Comparison of ENCODE assay signal across 7 cellular contexts in the genomic region with DNA sequence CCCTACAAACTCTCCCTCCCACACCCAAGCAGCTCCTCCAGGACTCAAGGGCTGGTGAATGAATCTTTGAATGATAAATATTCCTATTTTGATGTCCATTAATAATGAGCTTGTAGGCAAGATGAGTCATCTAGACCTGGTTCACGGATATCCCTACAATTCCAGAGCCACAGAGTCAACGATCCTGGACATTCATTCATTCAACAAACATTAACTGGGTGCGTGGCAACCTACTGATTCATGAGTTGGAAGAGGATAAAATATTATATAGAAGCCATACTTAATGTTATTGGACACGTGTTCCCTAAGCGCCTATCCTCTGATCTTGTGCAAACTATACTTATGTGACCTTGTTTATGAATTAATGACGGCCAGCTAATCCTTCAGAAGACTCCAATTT. TPM values are rescaled to one million over a fixed set of nuclear protein-coding genes. Genes with fewer than 3 reads are reported as not detected.
A peak's percentile ranks its signal among the peaks of the same experiment; 100 is the strongest.
DNase-seq lines count a peak whose midpoint lies in the region; ATAC-seq and TF ChIP-seq lines count a peak whose summit lies in the region.
"Had no signal": no experiment of that assay in that cellular context is flagged by ENCODE, and none has a peak within 500 bp of the region (broad histone marks: within the 10 kb centered on the region; RNA-seq: fewer than 3 reads in every experiment).

No MANE protein-coding gene starts in this region.

- CTCF ChIA-PET in BJ (lab: Yijun Ruan, JAX), result interaction anchor here (0.7 to 1.6 kb wide), 7 partner anchors 11 to 155 kb away, joined by 3 to 10 read pairs (median 4); no protein-coding TSS in a partner anchor

- H3K36me3 ChIP-seq in BJ (ENCODE audit: control insufficient read depth, insufficient read depth, low read length), result no peaks in the 10 kb centered on the region
- H3K36me3 ChIP-seq in SJSA1, result no peaks in the 10 kb centered on the region
- no peaks in the 10 kb centered on the region for H3K36me3 ChIP-seq in kidney epithelial cell (ENCODE audit: control insufficient read depth, insufficient read depth, low read length)

- POLR2A ChIA-PET in BJ (lab: Charles Lee), result interaction anchor here (0.6 to 1.0 kb wide), 3 partner anchors 11 to 115 kb away, joined by 3 read pairs; no protein-coding TSS in a partner anchor

- no peak for TF ChIP-seq CTCF in BJ (IDR thresholded peaks at IDR 0.05; ENCODE audit: insufficient read depth, low read depth, low read length)
- TF ChIP-seq CTCF in kidney epithelial cell (IDR thresholded peaks at IDR 0.05; ENCODE audit: insufficient read depth, low read length, poor library complexity, severe bottlenecking), result no peak

- H3K27ac ChIP-seq in SJSA1, result no peak overlapping the region

- H3K4me1 ChIP-seq in SJSA1 (replicated peaks), result peaks cover 25% of the 10 kb centered on the region

- H3K4me3 ChIP-seq in BJ (ENCODE audit: low read depth, low read length), result peak overlapping the region; percentile 74; the same call in 1 of the 2 replicates
- H3K4me3 ChIP-seq in SJSA1, result peak overlapping the region; percentile 37; the same call in 1 of the 2 replicates
- no peak overlapping the region for H3K4me3 ChIP-seq in kidney epithelial cell (ENCODE audit: low read depth, low read length)

- ATAC-seq in HG02571 (IDR thresholded peaks at IDR 0.05; ENCODE audit: unreplicated experiment), result no peak
- no peak for ATAC-seq in GM21717 (IDR thresholded peaks at IDR 0.05; ENCODE audit: unreplicated experiment)
- ATAC-seq in HG02885 (IDR thresholded peaks at IDR 0.05; ENCODE audit: poor library complexity, unreplicated experiment), result no peak

- no peaks in the 10 kb centered on the region; the same call in 1 of the 2 replicates for H3K27me3 ChIP-seq in BJ (ENCODE audit: control insufficient read depth, insufficient read depth, low read length)
- H3K27me3 ChIP-seq in SJSA1 (replicated peaks), result no peaks in the 10 kb centered on the region
- H3K27me3 ChIP-seq in kidney epithelial cell (ENCODE audit: control insufficient read depth, insufficient read depth, low read length), result no peaks in the 10 kb centered on the region

- no peaks in the 10 kb centered on the region for H3K9me3 ChIP-seq in SJSA1 (replicated peaks)

- no peak for DNase-seq in BJ (ENCODE audit: low read depth)
- no peak for DNase-seq in SJSA1 (ENCODE audit: low read depth in 1 of 2, low spot score in 2 of 2)
- DNase-seq in kidney epithelial cell (ENCODE audit: low read depth), result peak; percentile 35

RNA-seq across cellular contexts. Expression of a gene that starts 0.4 kb away (rescaled TPM):
- 1.1 and 1.2 TPM in 2 replicates for polyA plus RNA-seq in BJ (2011; rRNA removed)
- 1.6 and 2.3 TPM in 2 replicates for polyA minus RNA-seq in BJ (2011; rRNA and poly(A)+ RNA removed)
- total RNA-seq in SJSA1 (2014; rRNA removed; shearing (Covaris generic)), result 0.81 and 1.3 TPM in 2 replicates
- total RNA-seq in kidney epithelial cell, result 6.4 and 8.3 TPM in 2 replicates

RNA-seq across cellular contexts. Expression of a gene that starts 28.6 kb away (rescaled TPM):
- not detected in 2 replicates for polyA plus RNA-seq in BJ (2011; rRNA removed)
- not detected in 2 replicates for polyA minus RNA-seq in BJ (2011; rRNA and poly(A)+ RNA removed)
- not detected in 2 replicates for total RNA-seq in SJSA1 (2014; rRNA removed; shearing (Covaris generic))
- total RNA-seq in kidney epithelial cell, result not detected in 2 replicates
- total RNA-seq: liver had no signal
- polyA plus RNA-seq: liver had no signal

RNA-seq across cellular contexts. Expression of a gene that starts 49.4 kb away (rescaled TPM):
- 0.06 TPM in 2 replicates for polyA plus RNA-seq in BJ (2011; rRNA removed)
- 0.10 TPM in 1 of 2 replicates, not detected in the other for polyA minus RNA-seq in BJ (2011; rRNA and poly(A)+ RNA removed)
- 14.9 and 22.0 TPM in 2 replicates for total RNA-seq in SJSA1 (2014; rRNA removed; shearing (Covaris generic))
- 7.4 and 8.8 TPM in 2 replicates for total RNA-seq in kidney epithelial cell

RNA-seq across cellular contexts. Expression of a gene that starts 55.3 kb away (rescaled TPM):
- polyA plus RNA-seq in BJ (2011; rRNA removed), result 147 and 167 TPM in 2 replicates
- polyA minus RNA-seq in BJ (2011; rRNA and poly(A)+ RNA removed), result 57.5 and 92.1 TPM in 2 replicates
- total RNA-seq in SJSA1 (2014; rRNA removed; shearing (Covaris generic)), result 145 and 159 TPM in 2 replicates
- 97.3 and 98.2 TPM in 2 replicates for total RNA-seq in kidney epithelial cell

RNA-seq across cellular contexts. Expression of a gene that starts 55.4 kb away (rescaled TPM):
- 16.6 and 18.6 TPM in 2 replicates for polyA plus RNA-seq in BJ (2011; rRNA removed)
- polyA minus RNA-seq in BJ (2011; rRNA and poly(A)+ RNA removed), result 4.1 and 4.6 TPM in 2 replicates
- total RNA-seq in SJSA1 (2014; rRNA removed; shearing (Covaris generic)), result 23.3 and 26.0 TPM in 2 replicates
- 21.5 and 24.7 TPM in 2 replicates for total RNA-seq in kidney epithelial cell
